Comparison of ENCODE assay signal across 1 cellular context in genomic region chr2:97995026-97995733, GRCh38.
TF ChIP-seq lines count a peak whose summit lies in the region.

No MANE protein-coding gene starts in this region.

TF ChIP-seq in GM12878, 131 proteins besides CTCF, POLR2A, EP300 and RAD21 (continued from another document):
- TF ChIP-seq, protein P1, sequence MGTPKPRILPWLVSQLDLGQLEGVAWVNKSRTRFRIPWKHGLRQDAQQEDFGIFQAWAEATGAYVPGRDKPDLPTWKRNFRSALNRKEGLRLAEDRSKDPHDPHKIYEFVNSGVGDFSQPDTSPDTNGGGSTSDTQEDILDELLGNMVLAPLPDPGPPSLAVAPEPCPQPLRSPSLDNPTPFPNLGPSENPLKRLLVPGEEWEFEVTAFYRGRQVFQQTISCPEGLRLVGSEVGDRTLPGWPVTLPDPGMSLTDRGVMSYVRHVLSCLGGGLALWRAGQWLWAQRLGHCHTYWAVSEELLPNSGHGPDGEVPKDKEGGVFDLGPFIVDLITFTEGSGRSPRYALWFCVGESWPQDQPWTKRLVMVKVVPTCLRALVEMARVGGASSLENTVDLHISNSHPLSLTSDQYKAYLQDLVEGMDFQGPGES (IDR thresholded peaks at IDR 0.05): no peak
- no peak for TF ChIP-seq YBX1 (IDR thresholded peaks at IDR 0.05)
